8 cellular contexts compared by ENCODE assay signal in genomic region chr4:56387023-56388001, GRCh38. TPM values are rescaled to one million over a fixed set of nuclear protein-coding genes. Genes with fewer than 3 reads are reported as not detected.
DNase-seq lines count a peak whose midpoint lies in the region; ATAC-seq and FAIRE-seq lines count a peak whose summit lies in the region.

TSS of gene AASDH (minus strand) at chr4:56387491. CDS start at chr4:56384299, 3,192 bp downstream.

- H3K27ac ChIP-seq in mesendoderm (ENCODE audit: low read depth, low read length) = peak within 1 kb of the TSS; percentile 99

- H3K18ac ChIP-seq in mesendoderm (ENCODE audit: low read length) = peak within 1 kb of the TSS; percentile 63

- no peaks in the 10 kb centered on the region for H3K9me3 Mint-ChIP-seq in activated CD8-positive, alpha-beta memory T cell treated with anti-CD3 and anti-CD28 coated beads, Interleukin-2, amount 10 ng/mL, durations not matched to agents 7 days and 5 days (ENCODE audit: low read depth)

- H3K27ac Mint-ChIP-seq in activated CD8-positive, alpha-beta memory T cell treated with anti-CD3 and anti-CD28 coated beads, Interleukin-2, amount 10 ng/mL, durations not matched to agents 7 days and 5 days = peak within 1 kb of the TSS; percentile 100

- H4K5ac ChIP-seq in mesendoderm (ENCODE audit: low read length) = no peak within 1 kb of the TSS

- no peaks in the 10 kb centered on the region for H3K9me3 ChIP-seq in endocrine pancreas (ENCODE audit: control insufficient read depth, low read length)

- H3K4me2 ChIP-seq in mesendoderm (ENCODE audit: low read length) = peak within 1 kb of the TSS; percentile 63

- H3K79me1 ChIP-seq in mesendoderm (ENCODE audit: low read length) = no peaks in the 10 kb centered on the region

- peak within 1 kb of the TSS; percentile 38 for H3K23ac ChIP-seq in mesendoderm (ENCODE audit: low read length)

- peak within 1 kb of the TSS; percentile 99 for H3K4me3 Mint-ChIP-seq in activated CD8-positive, alpha-beta memory T cell treated with anti-CD3 and anti-CD28 coated beads, Interleukin-2, amount 10 ng/mL, durations not matched to agents 7 days and 5 days

- H4K8ac ChIP-seq in mesendoderm (ENCODE audit: low read depth, low read length) = no peak within 1 kb of the TSS

- H3K36me3 Mint-ChIP-seq in activated CD8-positive, alpha-beta memory T cell treated with anti-CD3 and anti-CD28 coated beads, Interleukin-2, amount 10 ng/mL, durations not matched to agents 7 days and 5 days = peaks cover 9% of the 10 kb centered on the region

- H2BK120ac ChIP-seq in mesendoderm (ENCODE audit: low read depth, low read length) = no peak within 1 kb of the TSS

- no peak within 1 kb of the TSS for H2AK5ac ChIP-seq in mesendoderm (ENCODE audit: low read length)

- peak; percentile 95 for ATAC-seq in GM21367 (IDR thresholded peaks at IDR 0.05; ENCODE audit: unreplicated experiment)
- ATAC-seq in activated CD8-positive, alpha-beta memory T cell treated with anti-CD3 and anti-CD28 coated beads, Interleukin-2, amount 10 ng/mL, durations not matched to agents 7 days and 5 days = peak; percentile 93

- peak within 1 kb of the TSS; percentile 75 for H3K9ac ChIP-seq in endocrine pancreas (ENCODE audit: control insufficient read depth, insufficient read depth, low read length)
- H3K9ac ChIP-seq in mesendoderm (ENCODE audit: low read length) = peak within 1 kb of the TSS; percentile 86

- peak within 1 kb of the TSS; percentile 97 for H3K56ac ChIP-seq in mesendoderm (ENCODE audit: low read length)

- peak within 1 kb of the TSS; percentile 91 for H2BK5ac ChIP-seq in mesendoderm (ENCODE audit: low read length)

- no peaks in the 10 kb centered on the region for H3K79me2 ChIP-seq in mesendoderm (ENCODE audit: control insufficient read depth, insufficient read depth, low read length)

- H2BK15ac ChIP-seq in mesendoderm (replicated peaks; ENCODE audit: low read depth) = no peak within 1 kb of the TSS

- no CpG with 5 or more reads among the region's 57 CpGs for WGBS in mesendoderm (ENCODE audit: extremely low coverage, insufficient coverage, low lambda C conversion rate)

- H3K27me3 Mint-ChIP-seq in activated CD8-positive, alpha-beta memory T cell treated with anti-CD3 and anti-CD28 coated beads, Interleukin-2, amount 10 ng/mL, durations not matched to agents 7 days and 5 days = no peaks in the 10 kb centered on the region

- H3K4me3 ChIP-seq in endocrine pancreas (ENCODE audit: control insufficient read depth, insufficient read depth, low read length) (peak within 1 kb of the TSS; percentile 98), mesendoderm (ENCODE audit: low read length) (peak within 1 kb of the TSS; percentile 79)

- no peak for FAIRE-seq in HTR-8/SVneo (lab: Jason Lieb, UNC)

- H3K36me3 ChIP-seq in endocrine pancreas (ENCODE audit: control insufficient read depth, insufficient read depth, low read length) (no peaks in the 10 kb centered on the region), mesendoderm (ENCODE audit: control insufficient read depth, insufficient read depth, low read length) (no peaks in the 10 kb centered on the region)

- DNase-seq in COLO829 (ENCODE audit: low spot score) = peak; percentile 98
- DNase-seq in HTR-8/SVneo (ENCODE audit: insufficient read length, low spot score) = peak; percentile 78
- DNase-seq in NOMO-1 treated with dmso at 0.1 percent for 144 hours (lab: John Stamatoyannopoulos, UW; ENCODE audit: unreplicated experiment) = peak; percentile 85
- peak; percentile 97 for DNase-seq in activated CD8-positive, alpha-beta memory T cell treated with anti-CD3 and anti-CD28 coated beads, Interleukin-2, amount 10 ng/mL, durations not matched to agents 7 days and 5 days
- DNase-seq in mesendoderm = peak; percentile 99
- peak; percentile 94 for DNase-seq in stimulated activated CD8-positive, alpha-beta memory T cell treated with anti-CD3 and anti-CD28 coated beads, Interleukin-15, amount 100 ng/mL, for 1 hour (ENCODE audit: low read depth)

- H3K4ac ChIP-seq in mesendoderm (ENCODE audit: low read depth, low read length) = no peak within 1 kb of the TSS

- H3K27me3 ChIP-seq in endocrine pancreas (ENCODE audit: control insufficient read depth, insufficient read depth, low read length) (no peaks in the 10 kb centered on the region), mesendoderm (ENCODE audit: insufficient read depth, low read length, poor library complexity) (no peaks in the 10 kb centered on the region)

- peaks cover 42% of the 10 kb centered on the region for H3K4me1 Mint-ChIP-seq in activated CD8-positive, alpha-beta memory T cell treated with anti-CD3 and anti-CD28 coated beads, Interleukin-2, amount 10 ng/mL, durations not matched to agents 7 days and 5 days

- H3K4me1 ChIP-seq in endocrine pancreas (ENCODE audit: control insufficient read depth, insufficient read depth, low read length) (peaks cover 9% of the 10 kb centered on the region), mesendoderm (ENCODE audit: control insufficient read depth, low read depth, low read length) (peaks cover 2% of the 10 kb centered on the region)

- CTCF ChIA-PET in activated CD8-positive, alpha-beta memory T cell treated with anti-CD3 and anti-CD28 coated beads, Interleukin-2, amount 10 ng/mL, durations not matched to agents 7 days and 5 days (lab: Charles Lee) = interaction anchor here (0.8 to 3.2 kb wide), 10 partner anchors 8 to 590 kb away, joined by 3 to 13 read pairs (median 4); partner anchors contain the start of genes CEP135, NOA1, PAICS and PPAT

RNA-seq across cellular contexts. Expression of gene AASDH, which starts in this region (rescaled TPM):
- 10 to 100 TPM in 1 of 2 experiments, 1 to 10 TPM in 1; 9.4 to 11.8 TPM for total RNA-seq in activated CD8-positive, alpha-beta memory T cell treated with anti-CD3 and anti-CD28 coated beads, Interleukin-2, amount 10 ng/mL, durations not matched to agents 7 days and 5 days
- polyA plus RNA-seq in mesendoderm (2013, experiment 1 of 2) = 5.0 TPM
- polyA plus RNA-seq in mesendoderm (2013, experiment 2 of 2) = 4.3 TPM

Comparison
In these comparisons a context has a peak if more than half of its experiments do, and no peak if none do; other contexts are left out.
1. Peak in every context shown above with its lines: DNase-seq, ATAC-seq, H3K4me3 ChIP-seq and H3K27ac ChIP-seq.